Comparison of ENCODE assay signal across 1 cellular context in genomic region chr22:46604306-46604690, GRCh38.
TF ChIP-seq lines count a peak whose summit lies in the region.

No MANE protein-coding gene starts in this region.

TF ChIP-seq in K562, 482 proteins besides CTCF, POLR2A, EP300 and RAD21 (continued from another document):
- TF ChIP-seq, protein P1, sequence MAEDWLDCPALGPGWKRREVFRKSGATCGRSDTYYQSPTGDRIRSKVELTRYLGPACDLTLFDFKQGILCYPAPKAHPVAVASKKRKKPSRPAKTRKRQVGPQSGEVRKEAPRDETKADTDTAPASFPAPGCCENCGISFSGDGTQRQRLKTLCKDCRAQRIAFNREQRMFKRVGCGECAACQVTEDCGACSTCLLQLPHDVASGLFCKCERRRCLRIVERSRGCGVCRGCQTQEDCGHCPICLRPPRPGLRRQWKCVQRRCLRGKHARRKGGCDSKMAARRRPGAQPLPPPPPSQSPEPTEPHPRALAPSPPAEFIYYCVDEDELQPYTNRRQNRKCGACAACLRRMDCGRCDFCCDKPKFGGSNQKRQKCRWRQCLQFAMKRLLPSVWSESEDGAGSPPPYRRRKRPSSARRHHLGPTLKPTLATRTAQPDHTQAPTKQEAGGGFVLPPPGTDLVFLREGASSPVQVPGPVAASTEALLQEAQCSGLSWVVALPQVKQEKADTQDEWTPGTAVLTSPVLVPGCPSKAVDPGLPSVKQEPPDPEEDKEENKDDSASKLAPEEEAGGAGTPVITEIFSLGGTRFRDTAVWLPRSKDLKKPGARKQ (CRISPR knock-in tag; IDR thresholded peaks at IDR 0.05), result no peak
- TF ChIP-seq DNMT1 (IDR thresholded peaks at IDR 0.05) (no peak), JUND (IDR thresholded peaks at IDR 0.05; ENCODE audit: borderline replicate concordance, low read depth, low read length) (peak; percentile 66), JUND (tag; IDR thresholded peaks at IDR 0.05; ENCODE audit: borderline replicate concordance, low read depth, low read length) (no peak; the same call in 2 of the 3 replicates), BACH1 (tag; IDR thresholded peaks at IDR 0.05) (no peak)
TF ChIP-seq in K562: peak in this region for 108.
